Comparison of ENCODE assay signal across 1 cellular context in the genomic region with DNA sequence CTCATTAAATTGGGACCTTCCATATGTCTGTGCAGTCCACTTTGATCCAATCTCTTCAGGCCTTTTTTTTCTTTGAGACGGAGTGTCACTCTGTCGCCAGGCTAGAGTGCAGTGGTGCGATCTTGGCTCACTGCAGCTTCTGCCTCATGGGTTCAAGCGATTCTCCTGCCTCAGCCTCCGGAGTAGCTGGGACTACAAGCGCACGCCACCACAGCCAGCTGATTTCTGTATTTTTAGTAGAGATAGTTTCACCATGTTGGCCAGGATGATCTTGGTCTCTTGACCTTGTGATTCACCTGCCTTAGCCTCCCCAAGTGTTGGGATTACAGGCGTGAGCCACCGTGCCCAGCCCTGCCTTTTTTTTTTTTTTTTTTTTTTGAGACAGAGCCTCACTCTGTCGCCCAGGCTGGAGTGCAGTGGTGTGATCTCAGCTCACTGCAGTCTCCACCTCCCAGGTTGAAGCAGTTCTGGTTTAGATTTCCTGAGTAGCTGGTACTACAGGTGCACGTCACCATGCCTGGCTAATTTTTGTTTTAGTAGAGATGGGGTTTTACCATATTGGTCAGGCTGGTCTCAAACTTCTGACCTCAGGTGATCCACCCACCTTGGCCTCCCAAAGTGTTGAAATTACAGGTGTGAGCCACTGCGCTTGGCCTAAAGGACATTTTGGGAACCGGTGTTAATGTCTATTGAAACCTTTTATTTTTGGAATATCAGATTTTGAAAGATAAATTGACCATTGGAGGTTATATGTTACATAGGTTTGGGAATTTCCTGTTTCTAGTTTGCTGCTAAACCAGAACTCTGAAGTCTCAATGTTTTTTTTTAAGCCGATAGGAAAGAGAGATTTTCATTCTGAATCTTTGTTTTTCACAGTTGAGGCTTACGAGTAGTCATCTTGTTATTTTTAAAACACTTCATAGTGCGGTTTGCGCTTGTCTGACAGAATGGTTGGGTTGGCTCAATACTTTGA.
TF ChIP-seq lines count a peak whose summit lies in the region.

No MANE protein-coding gene starts in this region.

TF ChIP-seq in GM12878, 131 proteins besides CTCF, POLR2A, EP300 and RAD21 (continued from another document):
- TF ChIP-seq RUNX3 (IDR thresholded peaks at IDR 0.05; ENCODE audit: low read length): peak; percentile 89
- TF ChIP-seq ZNF217 (IDR thresholded peaks at IDR 0.05): peak; percentile 68; the same call in 1 of the 2 replicates
- TF ChIP-seq CBFB (IDR thresholded peaks at IDR 0.05; ENCODE audit: low read depth): 0 out of 2 replicates have a peak, but pooled peaks have one; percentile 15
- TF ChIP-seq TBL1XR1 (IDR thresholded peaks at IDR 0.05; ENCODE audit: low read depth, low read length): 0 out of 2 replicates have a peak, but pooled peaks have one; percentile 26
- TF ChIP-seq CHD2 (IDR thresholded peaks at IDR 0.05; ENCODE audit: borderline replicate concordance, low read depth, low read length): 0 out of 2 replicates have a peak, but pooled peaks have one; percentile 6
- TF ChIP-seq CREM (IDR thresholded peaks at IDR 0.05; ENCODE audit: low read depth): peak; percentile 56; the same call in 1 of the 2 replicates
- 0 out of 2 replicates have a peak, but pooled peaks have one; percentile 39 for TF ChIP-seq POLR2AphosphoS5 (IDR thresholded peaks at IDR 0.05; ENCODE audit: low read length)
- peak; percentile 89 to 92 for TF ChIP-seq IKZF2 (IDR thresholded peaks at IDR 0.05)
- TF ChIP-seq NBN (IDR thresholded peaks at IDR 0.05): peak; percentile 90; the same call in 1 of the 2 replicates
- TF ChIP-seq JUND (IDR thresholded peaks at IDR 0.05; ENCODE audit: low read depth, low read length): 0 out of 2 replicates have a peak, but pooled peaks have one; percentile 31
- peak; percentile 84; the same call in 1 of the 2 replicates for TF ChIP-seq MEF2A (IDR thresholded peaks at IDR 0.05; ENCODE audit: insufficient read depth, low read depth, low read length)
- TF ChIP-seq, protein P1, sequence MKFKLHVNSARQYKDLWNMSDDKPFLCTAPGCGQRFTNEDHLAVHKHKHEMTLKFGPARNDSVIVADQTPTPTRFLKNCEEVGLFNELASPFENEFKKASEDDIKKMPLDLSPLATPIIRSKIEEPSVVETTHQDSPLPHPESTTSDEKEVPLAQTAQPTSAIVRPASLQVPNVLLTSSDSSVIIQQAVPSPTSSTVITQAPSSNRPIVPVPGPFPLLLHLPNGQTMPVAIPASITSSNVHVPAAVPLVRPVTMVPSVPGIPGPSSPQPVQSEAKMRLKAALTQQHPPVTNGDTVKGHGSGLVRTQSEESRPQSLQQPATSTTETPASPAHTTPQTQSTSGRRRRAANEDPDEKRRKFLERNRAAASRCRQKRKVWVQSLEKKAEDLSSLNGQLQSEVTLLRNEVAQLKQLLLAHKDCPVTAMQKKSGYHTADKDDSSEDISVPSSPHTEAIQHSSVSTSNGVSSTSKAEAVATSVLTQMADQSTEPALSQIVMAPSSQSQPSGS (IDR thresholded peaks at IDR 0.05; ENCODE audit: low read length): peak; percentile 82
- peak; percentile 60; the same call in 1 of the 2 replicates for TF ChIP-seq HDGF (IDR thresholded peaks at IDR 0.05)
- TF ChIP-seq, protein P2, sequence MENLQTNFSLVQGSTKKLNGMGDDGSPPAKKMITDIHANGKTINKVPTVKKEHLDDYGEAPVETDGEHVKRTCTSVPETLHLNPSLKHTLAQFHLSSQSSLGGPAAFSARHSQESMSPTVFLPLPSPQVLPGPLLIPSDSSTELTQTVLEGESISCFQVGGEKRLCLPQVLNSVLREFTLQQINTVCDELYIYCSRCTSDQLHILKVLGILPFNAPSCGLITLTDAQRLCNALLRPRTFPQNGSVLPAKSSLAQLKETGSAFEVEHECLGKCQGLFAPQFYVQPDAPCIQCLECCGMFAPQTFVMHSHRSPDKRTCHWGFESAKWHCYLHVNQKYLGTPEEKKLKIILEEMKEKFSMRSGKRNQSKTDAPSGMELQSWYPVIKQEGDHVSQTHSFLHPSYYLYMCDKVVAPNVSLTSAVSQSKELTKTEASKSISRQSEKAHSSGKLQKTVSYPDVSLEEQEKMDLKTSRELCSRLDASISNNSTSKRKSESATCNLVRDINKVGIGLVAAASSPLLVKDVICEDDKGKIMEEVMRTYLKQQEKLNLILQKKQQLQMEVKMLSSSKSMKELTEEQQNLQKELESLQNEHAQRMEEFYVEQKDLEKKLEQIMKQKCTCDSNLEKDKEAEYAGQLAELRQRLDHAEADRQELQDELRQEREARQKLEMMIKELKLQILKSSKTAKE (IDR thresholded peaks at IDR 0.05; ENCODE audit: low read depth, poor library complexity, severe bottlenecking): peak; percentile 97
- TF ChIP-seq CREB1 (IDR thresholded peaks at IDR 0.05; ENCODE audit: low read depth): 0 out of 2 replicates have a peak, but pooled peaks have one; percentile 34
- peak; percentile 49 to 87; a peak in 3 of 4 replicates for TF ChIP-seq BHLHE40 (IDR thresholded peaks at IDR 0.05; ENCODE audit: borderline replicate concordance in 1 of 2, low read depth in 2 of 2, low read length in 1 of 2)
- TF ChIP-seq PKNOX1 (IDR thresholded peaks at IDR 0.05): peak; percentile 48
- TF ChIP-seq MLLT1 (IDR thresholded peaks at IDR 0.05): peak; percentile 55
- TF ChIP-seq PML (IDR thresholded peaks at IDR 0.05; ENCODE audit: low read length): peak; percentile 43; the same call in 1 of the 2 replicates
- TF ChIP-seq JUNB (IDR thresholded peaks at IDR 0.05): peak; percentile 80
- TF ChIP-seq MEF2B (IDR thresholded peaks at IDR 0.05; ENCODE audit: partially characterized antibody, poor library complexity, severe bottlenecking): peak; percentile 65
- TF ChIP-seq NR2F1 (conservative IDR thresholded peaks at IDR 0.05): peak; percentile 93
- TF ChIP-seq ZNF384 (IDR thresholded peaks at IDR 0.05; ENCODE audit: borderline replicate concordance, low read depth, low read length): peak; percentile 77
- peak; percentile 84 for TF ChIP-seq IKZF1 (conservative IDR thresholded peaks at IDR 0.05)
- TF ChIP-seq CEBPB (IDR thresholded peaks at IDR 0.05; ENCODE audit: borderline replicate concordance in 1 of 2, low read depth in 2 of 2, low read length in 2 of 2): peak in 1 of 2 experiments; percentile 30; a peak in 1 of 4 replicates
- peak; percentile 58; the same call in 1 of the 2 replicates for TF ChIP-seq EED (IDR thresholded peaks at IDR 0.05; ENCODE audit: low read depth)
- TF ChIP-seq MXI1 (IDR thresholded peaks at IDR 0.05; ENCODE audit: low read depth, low read length): peak; percentile 29; the same call in 1 of the 2 replicates
- peak; percentile 77 for TF ChIP-seq NFIC (IDR thresholded peaks at IDR 0.05; ENCODE audit: low read depth, low read length)
- TF ChIP-seq GATAD2B (conservative IDR thresholded peaks at IDR 0.05; ENCODE audit: low read depth): peak; percentile 73; the same call in 1 of the 2 replicates
- peak; percentile 80 for TF ChIP-seq DPF2 (IDR thresholded peaks at IDR 0.05)
- TF ChIP-seq, protein P3, sequence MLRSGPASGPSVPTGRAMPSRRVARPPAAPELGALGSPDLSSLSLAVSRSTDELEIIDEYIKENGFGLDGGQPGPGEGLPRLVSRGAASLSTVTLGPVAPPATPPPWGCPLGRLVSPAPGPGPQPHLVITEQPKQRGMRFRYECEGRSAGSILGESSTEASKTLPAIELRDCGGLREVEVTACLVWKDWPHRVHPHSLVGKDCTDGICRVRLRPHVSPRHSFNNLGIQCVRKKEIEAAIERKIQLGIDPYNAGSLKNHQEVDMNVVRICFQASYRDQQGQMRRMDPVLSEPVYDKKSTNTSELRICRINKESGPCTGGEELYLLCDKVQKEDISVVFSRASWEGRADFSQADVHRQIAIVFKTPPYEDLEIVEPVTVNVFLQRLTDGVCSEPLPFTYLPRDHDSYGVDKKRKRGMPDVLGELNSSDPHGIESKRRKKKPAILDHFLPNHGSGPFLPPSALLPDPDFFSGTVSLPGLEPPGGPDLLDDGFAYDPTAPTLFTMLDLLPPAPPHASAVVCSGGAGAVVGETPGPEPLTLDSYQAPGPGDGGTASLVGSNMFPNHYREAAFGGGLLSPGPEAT (IDR thresholded peaks at IDR 0.05; ENCODE audit: low read depth): peak; percentile 95
- peak; percentile 84 for TF ChIP-seq ATF7 (IDR thresholded peaks at IDR 0.05; ENCODE audit: low read depth)
